In genomic region chr1:156912310-156912709, GRCh38 we compare ENCODE assay signal across 25 cellular contexts. TPM values are rescaled to one million over a fixed set of nuclear protein-coding genes. Genes with fewer than 3 reads are reported as not detected.
DNase-seq lines count a peak whose midpoint lies in the region; ATAC-seq, FAIRE-seq and TF ChIP-seq lines count a peak whose summit lies in the region.
"Had no signal": no experiment of that assay in that cellular context is flagged by ENCODE, and none has a peak within 500 bp of the region (broad histone marks: within the 10 kb centered on the region; RNA-seq: fewer than 3 reads in every experiment).

No MANE protein-coding gene starts in this region.

- H3K27ac ChIP-seq in HEK293 (ENCODE audit: extremely low read depth, low read depth, low read length) (no peak overlapping the region), endothelial cell of umbilical vein (ENCODE audit: insufficient read depth, low read depth, low read length) (no peak overlapping the region), trophoblast cell (ENCODE audit: low read depth, low read length) (no peak overlapping the region)
- H3K27ac ChIP-seq: C4-2B, KMS-11, PC-9 had no signal

- H4K20me1 ChIP-seq in endothelial cell of umbilical vein (replicated peaks; ENCODE audit: control insufficient read depth, extremely low read depth, insufficient read depth, low read length) = no peaks in the 10 kb centered on the region

- no peak for FAIRE-seq in endothelial cell of umbilical vein (lab: Jason Lieb, UNC)
- FAIRE-seq: A204.1, G401.6 had no signal

- H3K23ac ChIP-seq in trophoblast cell (ENCODE audit: low read length) = no peak overlapping the region

- no peak overlapping the region for H2BK5ac ChIP-seq in trophoblast cell (ENCODE audit: low read depth, low read length, poor library complexity)

- H3K4me1 ChIP-seq in BE2C (peaks cover 32% of the 10 kb centered on the region), HEK293 (ENCODE audit: control insufficient read depth, insufficient read depth, low read length) (no peaks in the 10 kb centered on the region), endothelial cell of umbilical vein (ENCODE audit: control insufficient read depth, extremely low read depth, insufficient read depth, low read length) (peaks cover 4% of the 10 kb centered on the region), trophoblast cell (ENCODE audit: control insufficient read depth in 1 of 2, insufficient read depth in 2 of 2, low read length in 2 of 2) (peaks cover 0 to 4% of the 10 kb centered on the region in 2 experiments)

- no peaks in the 10 kb centered on the region for H3K36me3 Mint-ChIP-seq in effector memory CD8-positive, alpha-beta T cell (ENCODE audit: insufficient read depth)
- H3K36me3 Mint-ChIP-seq: CD8-positive, alpha-beta T cell had no signal

- no peak overlapping the region for H3K9ac ChIP-seq in endothelial cell of umbilical vein (replicated peaks; ENCODE audit: extremely low read depth, insufficient read depth, low read length)
- peak overlapping the region; percentile 5 for H3K9ac ChIP-seq in trophoblast cell (ENCODE audit: low read length)
- H3K9ac ChIP-seq: KMS-11 had no signal

- DNase-seq in BE2C (peak; percentile 43), endothelial cell of umbilical vein (ENCODE audit: low read depth, low spot score) (no peak), trophoblast cell (no peak)
- DNase-seq in activated CD8-positive, alpha-beta memory T cell treated with anti-CD3 and anti-CD28 coated beads, Interleukin-2, amount 50 U/mL, for 48 hours = no peak
- no peak for DNase-seq in effector memory CD8-positive, alpha-beta T cell
- DNase-seq: Caco-2; CD8-positive, alpha-beta T cell; GOT3; HCEC 1CT; IMR-90; MM.1S; NCI-H2081 treated with DMSO at 0.1 percent for 48 hours; NCI-H2171; NCI-H524; NCI-H748 treated with DMSO at 0.1 percent for 48 hours; PC-9; SHP77 treated with DMSO at 0.1 percent for 48 hours had no signal

- WGBS in trophoblast cell (ENCODE audit: extremely low coverage, insufficient coverage, insufficient read length) = no CpG with 5 or more reads among the region's 2 CpGs

- POLR2A ChIA-PET in HEK293 (lab: Yijun Ruan, JAX) = no interaction called here
- POLR2A ChIA-PET in endothelial cell of umbilical vein (lab: Charles Lee) = no interaction called here

- no peak overlapping the region for H4K91ac ChIP-seq in trophoblast cell (ENCODE audit: low read depth, low read length)

- no TSS peak for BruUV-seq in endothelial cell of umbilical vein (replicated peaks; lab: Mats Ljungman, UMichigan)

- TF ChIP-seq CTCF in BE2C (IDR thresholded peaks at IDR 0.05; ENCODE audit: low read depth, low read length) (no peak), HEK293 (tag by site-specific recombination; IDR thresholded peaks at IDR 0.05) (no peak), endothelial cell of umbilical vein (IDR thresholded peaks at IDR 0.05; ENCODE audit: extremely low read depth in 1 of 2, insufficient read depth in 1 of 2, low read depth in 1 of 2, low read length in 2 of 2) (no peak)

- CTCF ChIA-PET in HEK293 (lab: Yijun Ruan, JAX) = interaction anchor here (0.6 to 5.6 kb wide), 5 partner anchors 9 to 178 kb away, joined by 3 to 49 read pairs (median 20); partner anchors contain the start of gene LRRC71
- CTCF ChIA-PET in endothelial cell of umbilical vein (lab: Charles Lee) = interaction anchor here (0.8 to 2.1 kb wide), 8 partner anchors 8 to 22 kb away, joined by 3 to 10 read pairs (median 4); partner anchors contain the start of gene LRRC71

- H3K4me1 Mint-ChIP-seq in effector memory CD8-positive, alpha-beta T cell (ENCODE audit: low read depth in 2 of 2) = peaks cover 3 to 4% of the 10 kb centered on the region in 2 donors

- H3K4me3 Mint-ChIP-seq in effector memory CD8-positive, alpha-beta T cell = no peak overlapping the region
- H3K4me3 Mint-ChIP-seq: CD8-positive, alpha-beta T cell had no signal

- no peaks in the 10 kb centered on the region for H3K79me1 ChIP-seq in trophoblast cell (ENCODE audit: low read length)

- H3K9me3 Mint-ChIP-seq in effector memory CD8-positive, alpha-beta T cell = no peaks in the 10 kb centered on the region
- H3K9me3 Mint-ChIP-seq: CD8-positive, alpha-beta T cell had no signal

- no peak overlapping the region for H2BK12ac ChIP-seq in trophoblast cell (ENCODE audit: low read length)

- no peak overlapping the region for H3K14ac ChIP-seq in trophoblast cell (ENCODE audit: low read length)

- no peaks in the 10 kb centered on the region for H3K27me3 ChIP-seq in BE2C
- H3K27me3 ChIP-seq in endothelial cell of umbilical vein (ENCODE audit: control insufficient read depth in 2 of 2, insufficient read depth in 2 of 2, low read length in 2 of 2) = no peaks in the 10 kb centered on the region
- no peaks in the 10 kb centered on the region for H3K27me3 ChIP-seq in trophoblast cell (ENCODE audit: insufficient read depth, low read length)

- no peak overlapping the region for H3K4ac ChIP-seq in trophoblast cell (ENCODE audit: low read depth, low read length)

- no peak overlapping the region for H2AK5ac ChIP-seq in trophoblast cell (ENCODE audit: low read length)

- no peak overlapping the region for H4K12ac ChIP-seq in trophoblast cell (ENCODE audit: low read depth, low read length)

- dilution Hi-C loops in endothelial cell of umbilical vein (cut with MboI; ENCODE audit: extremely low pct_ligation_motif_present, low sequenced_read_pairs) = no loop called here

- H4K8ac ChIP-seq in trophoblast cell (ENCODE audit: low read depth, low read length) = no peak overlapping the region

- no peak overlapping the region for H2AFZ ChIP-seq in endothelial cell of umbilical vein (ENCODE audit: low read depth, low read length)
- no peak overlapping the region for H2AFZ ChIP-seq in trophoblast cell (ENCODE audit: insufficient read depth, low read length, poor library complexity)
- H2AFZ ChIP-seq: PC-9 had no signal

- peaks cover 4% of the 10 kb centered on the region for H3K36me3 ChIP-seq in BE2C
- H3K36me3 ChIP-seq in HEK293 (ENCODE audit: control insufficient read depth in 2 of 2, insufficient read depth in 1 of 2, low read length in 2 of 2) = no peaks in the 10 kb centered on the region
- H3K36me3 ChIP-seq in endothelial cell of umbilical vein (ENCODE audit: control insufficient read depth in 2 of 2, extremely low read depth in 1 of 2, insufficient read depth in 2 of 2, low read length in 2 of 2) = peaks cover 8 to 69% of the 10 kb centered on the region in 2 experiments
- peaks cover 66 to 75% of the 10 kb centered on the region in 2 experiments for H3K36me3 ChIP-seq in trophoblast cell (ENCODE audit: control insufficient read depth in 1 of 2, insufficient read depth in 2 of 2, low read length in 2 of 2)

- H3K18ac ChIP-seq in trophoblast cell (ENCODE audit: low read length) = no peak overlapping the region

- intact Hi-C loops in endothelial cell of umbilical vein (cut with micrococcal nuclease) = no loop called here

- peak; percentile 27 for TF ChIP-seq POLR2A in endothelial cell of umbilical vein (IDR thresholded peaks at IDR 0.05; ENCODE audit: low read depth, low read length)

- no peak for ATAC-seq in effector memory CD8-positive, alpha-beta T cell (replicated peaks)
- ATAC-seq in GM18907 (IDR thresholded peaks at IDR 0.05; ENCODE audit: unreplicated experiment) = no peak
- ATAC-seq: CD8-positive, alpha-beta T cell had no signal

- H3K27me3 Mint-ChIP-seq in effector memory CD8-positive, alpha-beta T cell = peaks cover 50 to 84% of the 10 kb centered on the region in 2 donors

- no peaks in the 10 kb centered on the region for H3K9me1 ChIP-seq in endothelial cell of umbilical vein (replicated peaks; ENCODE audit: control insufficient read depth, extremely low read depth, insufficient read depth, low read length)

- no peak overlapping the region for H2BK120ac ChIP-seq in trophoblast cell (ENCODE audit: insufficient read depth, low read length, poor library complexity)

- H3K9me3 ChIP-seq in BE2C = no peaks in the 10 kb centered on the region
- no peaks in the 10 kb centered on the region for H3K9me3 ChIP-seq in HEK293 (ENCODE audit: control insufficient read depth, insufficient read depth, low read depth, low read length)
- H3K9me3 ChIP-seq in endothelial cell of umbilical vein (replicated peaks; ENCODE audit: control insufficient read depth, insufficient read depth, low read length) = no peaks in the 10 kb centered on the region
- H3K9me3 ChIP-seq in trophoblast cell (ENCODE audit: insufficient read depth, low read depth, low read length) = peaks cover 3% of the 10 kb centered on the region
- H3K9me3 ChIP-seq: Caco-2 had no signal

- H3K4me3 ChIP-seq in BE2C (ENCODE audit: low read depth, low read length) = peak overlapping the region; percentile 64; the same call in 1 of the 2 replicates
- H3K4me3 ChIP-seq in HEK293 (ENCODE audit: low read depth, low read length) = no peak overlapping the region
- H3K4me3 ChIP-seq in endothelial cell of umbilical vein (replicated peaks in 1 of 3; ENCODE audit: insufficient read depth in 1 of 3, low read depth in 1 of 3, low read length in 3 of 3) = no peak overlapping the region
- H3K4me3 ChIP-seq in trophoblast cell (ENCODE audit: low read depth, low read length) = no peak overlapping the region
- H3K4me3 ChIP-seq: PC-9 had no signal

- H3K4me2 ChIP-seq in endothelial cell of umbilical vein (ENCODE audit: insufficient read depth, low read length) = no peak overlapping the region
- no peak overlapping the region for H3K4me2 ChIP-seq in trophoblast cell (ENCODE audit: low read length)
- H3K4me2 ChIP-seq: KMS-11, PC-9 had no signal

- H3K79me2 ChIP-seq in endothelial cell of umbilical vein (ENCODE audit: control insufficient read depth, insufficient read depth, low read length) = peaks cover 30% of the 10 kb centered on the region
- no peaks in the 10 kb centered on the region for H3K79me2 ChIP-seq in trophoblast cell (ENCODE audit: control insufficient read depth, insufficient read depth, low read length, poor library complexity)

- no peak overlapping the region for H3K27ac Mint-ChIP-seq in effector memory CD8-positive, alpha-beta T cell
- H3K27ac Mint-ChIP-seq: CD8-positive, alpha-beta T cell had no signal

RNA-seq across cellular contexts. Expression of gene LRRC71, which starts 8.1 kb away (rescaled TPM):
- 1.3 TPM for polyA plus RNA-seq in BE2C (2012; ENCODE audit: insufficient read depth, insufficient read length, low read depth)
- 0.66 and 1.2 TPM in 2 replicates for total RNA-seq in endothelial cell of umbilical vein
- 0.33 and 0.35 TPM in 2 replicates for polyA plus RNA-seq in endothelial cell of umbilical vein
- polyA plus RNA-seq in endothelial cell of umbilical vein (2011; cell fraction: cytosol; rRNA removed) = 0.06 and 0.13 TPM in 2 replicates
- polyA plus RNA-seq in endothelial cell of umbilical vein (2011; cell fraction: nucleus; rRNA removed) = 2.0 and 2.6 TPM in 2 replicates
- polyA plus RNA-seq in endothelial cell of umbilical vein (2012) = 0.46 and 0.51 TPM in 2 replicates
- 0.28 and 0.36 TPM in 2 replicates for polyA minus RNA-seq in endothelial cell of umbilical vein
- polyA minus RNA-seq in endothelial cell of umbilical vein (2011; cell fraction: cytosol; rRNA and poly(A)+ RNA removed) = not detected
- 0.63 TPM in 1 of 2 replicates, not detected in the other for polyA minus RNA-seq in endothelial cell of umbilical vein (2011; cell fraction: nucleus; rRNA and poly(A)+ RNA removed)
- polyA plus RNA-seq in trophoblast cell (2013) = 0.04 and 0.16 TPM in 2 replicates
- total RNA-seq: Caco-2; CD8-positive, alpha-beta T cell; IMR-90; PC-9; RPMI7951 had no signal
- polyA plus RNA-seq: AG04450 had no signal

RNA-seq across cellular contexts. Expression of gene PEAR1, which starts 18.8 kb away (rescaled TPM):
- polyA plus RNA-seq in BE2C (2012; ENCODE audit: insufficient read depth, insufficient read length, low read depth) = 27.0 TPM
- 88.7 and 90.7 TPM in 2 replicates for total RNA-seq in endothelial cell of umbilical vein
- polyA plus RNA-seq in endothelial cell of umbilical vein = 101 and 106 TPM in 2 replicates
- 63.4 and 71.9 TPM in 2 replicates for polyA plus RNA-seq in endothelial cell of umbilical vein (2011; cell fraction: cytosol; rRNA removed)
- polyA plus RNA-seq in endothelial cell of umbilical vein (2011; cell fraction: nucleus; rRNA removed) = 345 and 371 TPM in 2 replicates
- 59.2 and 68.7 TPM in 2 replicates for polyA plus RNA-seq in endothelial cell of umbilical vein (2012)
- polyA minus RNA-seq in endothelial cell of umbilical vein = 61.8 and 69.8 TPM in 2 replicates
- polyA minus RNA-seq in endothelial cell of umbilical vein (2011; cell fraction: cytosol; rRNA and poly(A)+ RNA removed) = 0.31 TPM
- 62.5 and 69.6 TPM in 2 replicates for polyA minus RNA-seq in endothelial cell of umbilical vein (2011; cell fraction: nucleus; rRNA and poly(A)+ RNA removed)
- 16.1 and 16.6 TPM in 2 replicates for polyA plus RNA-seq in trophoblast cell (2013)
- total RNA-seq: CD8-positive, alpha-beta T cell; RPMI7951 had no signal

RNA-seq across cellular contexts. Expression of gene NTRK1, which starts 51.6 kb away (rescaled TPM):
- polyA plus RNA-seq in BE2C (2012; ENCODE audit: insufficient read depth, insufficient read length, low read depth) = 67.7 TPM
- not detected in 2 replicates for total RNA-seq in endothelial cell of umbilical vein
- 0.07 TPM in 1 of 2 replicates, not detected in the other for polyA plus RNA-seq in endothelial cell of umbilical vein
- 0.03 TPM in 1 of 2 replicates, not detected in the other for polyA plus RNA-seq in endothelial cell of umbilical vein (2011; cell fraction: cytosol; rRNA removed)
- 0.07 and 0.11 TPM in 2 replicates for polyA plus RNA-seq in endothelial cell of umbilical vein (2011; cell fraction: nucleus; rRNA removed)
- not detected in 2 replicates for polyA plus RNA-seq in endothelial cell of umbilical vein (2012)
- polyA minus RNA-seq in endothelial cell of umbilical vein = 0.34 TPM in 1 of 2 replicates, not detected in the other
- polyA minus RNA-seq in endothelial cell of umbilical vein (2011; cell fraction: cytosol; rRNA and poly(A)+ RNA removed) = not detected
- polyA minus RNA-seq in endothelial cell of umbilical vein (2011; cell fraction: nucleus; rRNA and poly(A)+ RNA removed) = not detected in 2 replicates
- 0.29 and 0.45 TPM in 2 replicates for polyA plus RNA-seq in trophoblast cell (2013)
- total RNA-seq: Caco-2, IMR-90, PC-9, RPMI7951 had no signal
- polyA plus RNA-seq: AG04450, IMR-90 had no signal

RNA-seq across cellular contexts. Expression of gene INSRR, which starts 53.4 kb away (rescaled TPM):
- polyA plus RNA-seq in BE2C (2012; ENCODE audit: insufficient read depth, insufficient read length, low read depth) = 1.6 TPM
- total RNA-seq in endothelial cell of umbilical vein = not detected in 2 replicates
- not detected in 2 replicates for polyA plus RNA-seq in endothelial cell of umbilical vein
- polyA plus RNA-seq in endothelial cell of umbilical vein (2011; cell fraction: cytosol; rRNA removed) = not detected in 2 replicates
- polyA plus RNA-seq in endothelial cell of umbilical vein (2011; cell fraction: nucleus; rRNA removed) = not detected in 2 replicates
- polyA plus RNA-seq in endothelial cell of umbilical vein (2012) = not detected in 2 replicates
- not detected in 2 replicates for polyA minus RNA-seq in endothelial cell of umbilical vein
- polyA minus RNA-seq in endothelial cell of umbilical vein (2011; cell fraction: cytosol; rRNA and poly(A)+ RNA removed) = not detected
- not detected in 2 replicates for polyA minus RNA-seq in endothelial cell of umbilical vein (2011; cell fraction: nucleus; rRNA and poly(A)+ RNA removed)
- polyA plus RNA-seq in trophoblast cell (2013) = under 0.01 and 0.01 TPM in 2 replicates
- total RNA-seq: Caco-2, IMR-90, PC-9, RPMI7951 had no signal
- polyA plus RNA-seq: AG04450, IMR-90 had no signal
